In the genomic region with DNA sequence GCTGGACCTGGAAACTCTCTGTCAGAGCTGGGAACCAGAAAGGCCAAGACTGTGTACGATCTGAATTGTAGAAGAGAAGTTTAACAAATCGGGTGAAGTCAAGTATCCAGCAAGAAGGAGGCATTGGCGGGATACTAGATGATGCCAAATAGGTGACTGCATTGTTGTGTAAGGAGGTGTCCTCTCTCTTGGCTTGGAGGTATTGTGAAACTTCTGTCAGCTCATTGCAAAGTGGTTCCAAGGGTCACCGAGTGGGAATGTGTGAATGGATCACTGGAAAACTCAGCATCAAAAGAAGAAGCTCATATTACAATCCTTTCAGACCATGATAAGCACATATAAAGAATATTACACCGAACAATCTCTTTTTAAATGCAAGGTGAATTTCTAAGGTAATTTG, we compare ENCODE assay signal across 1 cellular context.
TF ChIP-seq lines count a peak whose summit lies in the region.

No MANE protein-coding gene starts in this region.

TF ChIP-seq in IMR-90, 13 proteins besides CTCF, POLR2A, EP300 and RAD21:
- peak; percentile 29; the same call in 1 of the 2 replicates for TF ChIP-seq CEBPB (IDR thresholded peaks at IDR 0.05; ENCODE audit: low read depth, low read length)
- no peak for TF ChIP-seq FOS (IDR thresholded peaks at IDR 0.05; ENCODE audit: low read depth, low read length)
